Comparison of ENCODE assay signal across 23 cellular contexts in the genomic region with DNA sequence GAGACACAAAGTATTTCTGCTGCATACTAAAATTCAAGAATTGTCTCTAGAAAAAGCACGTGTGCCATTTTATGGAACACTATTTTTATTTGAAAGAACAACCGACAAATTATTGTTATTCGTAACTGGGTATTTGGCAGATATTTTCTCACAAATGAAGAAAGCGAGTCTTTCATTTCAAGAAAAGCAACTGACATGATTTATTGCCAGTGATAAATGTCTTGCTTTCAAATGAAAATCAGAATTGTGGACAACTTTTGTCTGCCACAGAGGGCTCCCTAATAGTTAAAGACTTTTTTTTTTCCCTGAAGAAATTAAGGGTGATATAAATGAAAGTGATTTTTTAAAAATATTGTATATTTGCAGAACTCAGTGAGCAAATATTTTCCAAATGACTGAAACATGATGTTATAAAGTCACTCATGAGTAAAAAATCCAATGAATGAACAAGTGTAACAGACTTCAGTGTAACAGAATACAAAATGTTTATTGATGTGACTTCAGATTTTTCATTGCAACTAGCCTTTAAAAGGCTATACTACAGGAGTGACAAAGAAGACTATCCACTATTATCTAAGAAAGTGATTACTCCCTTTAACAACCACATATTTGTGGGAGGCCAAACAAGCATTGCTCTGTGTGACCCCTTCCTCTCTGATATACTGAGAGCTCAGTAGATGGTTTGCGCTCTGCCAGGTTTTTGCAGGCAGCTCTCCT. TPM values are rescaled to one million over a fixed set of nuclear protein-coding genes. Genes with fewer than 3 reads are reported as not detected.
"Had no signal": no experiment of that assay in that cellular context is flagged by ENCODE, and none has a peak within 500 bp of the region (broad histone marks: within the 10 kb centered on the region; RNA-seq: fewer than 3 reads in every experiment).

No MANE protein-coding gene starts in this region.

- DNase-seq: activated CD4-positive, alpha-beta memory T cell treated with anti-CD3 and anti-CD28 coated beads for 36 hours; activated CD4-positive, alpha-beta T cell treated with anti-CD3 and anti-CD28 coated beads for 48 hours; activated effector memory CD4-positive, alpha-beta T cell treated with Interleukin-2 at 50 U/mL for 16 hours; activated naive CD4-positive, alpha-beta T cell treated with anti-CD3 and anti-CD28 coated beads, Interleukin-2, amount 10 ng/mL, durations not matched to agents 7 days and 5 days; activated naive CD8-positive, alpha-beta T cell treated with anti-CD3 and anti-CD28 coated beads, Interleukin-2, amount 50 U/mL, for 24 hours; activated T-cell treated with anti-CD3 and anti-CD28 coated beads, Interleukin-2, amount 50 U/mL, for 72 hours; aorta; brain microvascular endothelial cell; central memory CD4-positive, alpha-beta T cell; dermis blood vessel endothelial cell; effector memory CD4-positive, alpha-beta T cell; heart right ventricle; islet precursor cell; left colon; stimulated activated CD4-positive, alpha-beta T cell treated with anti-CD3 and anti-CD28 coated beads, Interleukin-4, amount 100 ng/mL, for 24 hours; stimulated activated naive CD4-positive, alpha-beta T cell treated with Interleukin-2 at 50 U/mL for 16 hours; upper lobe of left lung had no signal

- H3K27ac ChIP-seq: brain microvascular endothelial cell, heart right ventricle, prostate gland, right atrium auricular region, upper lobe of left lung had no signal

- H3K4me3 ChIP-seq: heart right ventricle, prostate gland, right atrium auricular region, upper lobe of left lung had no signal

- H3K27me3 ChIP-seq: brain microvascular endothelial cell, heart right ventricle, right atrium auricular region, upper lobe of left lung had no signal

- H3K9me3 ChIP-seq: heart right ventricle, prostate gland, right atrium auricular region, upper lobe of left lung had no signal

- H3K36me3 ChIP-seq: brain microvascular endothelial cell, heart right ventricle, prostate gland, right atrium auricular region, upper lobe of left lung had no signal

- ATAC-seq: activated naive CD8-positive, alpha-beta T cell treated with anti-CD3 and anti-CD28 coated beads, Interleukin-2, amount 50 U/mL, for 24 hours; activated T-cell treated with anti-CD3 and anti-CD28 coated beads, Interleukin-2, amount 50 U/mL, for 72 hours; esophagus mucosa; heart right ventricle; left colon had no signal

- FAIRE-seq: endothelial cell of umbilical vein had no signal

- H3K4me1 ChIP-seq: prostate gland, right atrium auricular region, upper lobe of left lung had no signal

RNA-seq across cellular contexts. Expression of gene SEMA3E, which starts 49.0 kb away (rescaled TPM):
- total RNA-seq: activated CD4-positive, alpha-beta memory T cell treated with anti-CD3 and anti-CD28 coated beads for 36 hours; activated T-cell treated with anti-CD3 and anti-CD28 coated beads, Interleukin-2, amount 50 U/mL, for 72 hours; endothelial cell of umbilical vein; mononuclear cell; T-helper 2 cell treated with Interferon-gamma antibody and Interleukin-4, amounts not matched to agents 100 ng/mL and 5 ng/mL, for 36 hours had no signal
- polyA plus RNA-seq: endothelial cell of umbilical vein had no signal
